In the genomic region with DNA sequence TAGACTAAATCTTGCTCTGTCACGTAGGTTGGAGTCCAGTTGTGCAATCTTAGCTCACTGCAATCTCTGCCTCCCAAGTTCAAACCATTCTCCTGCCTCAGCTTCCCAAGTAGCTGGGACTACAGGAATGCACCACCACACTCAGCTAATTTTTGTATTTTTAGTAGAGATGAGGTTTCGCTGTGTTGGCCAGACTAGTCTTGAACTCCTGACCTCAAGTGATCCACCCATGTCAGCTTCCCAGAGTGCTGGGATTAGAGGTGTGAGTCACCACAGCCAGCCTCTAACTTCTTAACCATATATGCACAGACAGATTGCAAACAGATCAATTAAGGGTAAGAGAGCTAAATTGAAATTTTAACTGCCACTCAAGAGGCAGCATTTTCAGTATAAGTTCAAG, we compare ENCODE assay signal across 34 cellular contexts. TPM values are rescaled to one million over a fixed set of nuclear protein-coding genes. Genes with fewer than 3 reads are reported as not detected.
DNase-seq lines count a peak whose midpoint lies in the region; ATAC-seq, FAIRE-seq and TF ChIP-seq lines count a peak whose summit lies in the region.
"Had no signal": no experiment of that assay in that cellular context is flagged by ENCODE, and none has a peak within 500 bp of the region (broad histone marks: within the 10 kb centered on the region; RNA-seq: fewer than 3 reads in every experiment).

No MANE protein-coding gene starts in this region.

- H3K9me3 ChIP-seq in mucosa of descending colon = peaks cover 15% of the 10 kb centered on the region
- H3K9me3 ChIP-seq: suprapubic skin had no signal

- H3K36me3 Mint-ChIP-seq in WTC11 = peaks cover 51% of the 10 kb centered on the region

- no peaks in the 10 kb centered on the region for H3K4me1 Mint-ChIP-seq in WTC11
- H3K4me1 Mint-ChIP-seq: activated CD8-positive, alpha-beta memory T cell treated with anti-CD3 and anti-CD28 coated beads, Interleukin-2, amount 10 ng/mL, durations not matched to agents 7 days and 5 days; activated naive CD8-positive, alpha-beta T cell treated with anti-CD3 and anti-CD28 coated beads, Interleukin-2, amount 10 ng/mL, durations not matched to agents 7 days and 5 days; immature natural killer cell; nephron; stimulated activated memory B cell treated with anti-CD40 and anti-IgM and Interleukin-4, amounts not matched to agents 10 μg/mL and 1 μg/mL and 100 μg/mL, for 72 hours had no signal

- POLR2A ChIA-PET in WTC11 (lab: Charles Lee) = interaction anchor here (0.7 kb wide), 1 partner anchor 69 kb away, joined by 3 read pairs; no protein-coding TSS in a partner anchor

- H3K4me3 ChIP-seq in choroid plexus epithelial cell (ENCODE audit: low read depth, low read length) (no peak overlapping the region), mucosa of descending colon (no peak overlapping the region)
- H3K4me3 ChIP-seq: A549, ascending aorta, GM12878, SK-N-MC, suprapubic skin, upper lobe of left lung had no signal

- no peaks in the 10 kb centered on the region for H3K4me1 ChIP-seq in mucosa of descending colon (ENCODE audit: low read depth)
- H3K4me1 ChIP-seq: A549, ascending aorta, suprapubic skin, upper lobe of left lung had no signal

- H3K36me3 ChIP-seq in mucosa of descending colon (ENCODE audit: low read depth) = no peaks in the 10 kb centered on the region
- H3K36me3 ChIP-seq: ascending aorta, suprapubic skin, upper lobe of left lung had no signal

- H3K27me3 Mint-ChIP-seq in WTC11 (ENCODE audit: low read depth) = peaks cover 9% of the 10 kb centered on the region; the same call in 1 of the 2 replicates

- H3K9me3 Mint-ChIP-seq in WTC11 = peaks cover 71% of the 10 kb centered on the region

- ATAC-seq in mucosa of descending colon (no peak), HG03342 (IDR thresholded peaks at IDR 0.05; ENCODE audit: unreplicated experiment) (no peak), WTC11 (no peak)
- ATAC-seq: A549; activated CD8-positive, alpha-beta memory T cell treated with anti-CD3 and anti-CD28 coated beads, Interleukin-2, amount 10 ng/mL, durations not matched to agents 7 days and 5 days; activated T-cell treated with anti-CD3 and anti-CD28 coated beads, Interleukin-2, amount 50 U/mL, for 4 hours; esophagus mucosa; GM12878; HCT116; stimulated activated memory B cell treated with anti-CD40 and anti-IgM and Interleukin-4, amounts not matched to agents 10 μg/mL and 1 μg/mL and 100 μg/mL, for 72 hours had no signal

- no peak for TF ChIP-seq CTCF in choroid plexus epithelial cell (conservative IDR thresholded peaks at IDR 0.05; ENCODE audit: low read depth, low read length)
- no peak for TF ChIP-seq CTCF in mucosa of descending colon (IDR thresholded peaks at IDR 0.05)
- no peak for TF ChIP-seq CTCF in WTC11 (IDR thresholded peaks at IDR 0.05)

- intact Hi-C loops in mucosa of descending colon (cut with DNase I, micrococcal nuclease) = no loop called here

- CTCF ChIA-PET in WTC11 (lab: Charles Lee) = no interaction called here

- no peak overlapping the region for H3K27ac Mint-ChIP-seq in WTC11
- H3K27ac Mint-ChIP-seq: activated CD8-positive, alpha-beta memory T cell treated with anti-CD3 and anti-CD28 coated beads, Interleukin-2, amount 10 ng/mL, durations not matched to agents 7 days and 5 days; activated naive CD8-positive, alpha-beta T cell treated with anti-CD3 and anti-CD28 coated beads, Interleukin-2, amount 10 ng/mL, durations not matched to agents 7 days and 5 days; CD4-positive, alpha-beta T cell; dendritic cell treated with granulocyte-macrophage colony-stimulating factor and Interleukin-4, amounts not matched to agents 40 ng/mL and 50 ng/mL, for 4 days; immature natural killer cell; nephron; stimulated activated memory B cell treated with anti-CD40 and anti-IgM and Interleukin-4, amounts not matched to agents 10 μg/mL and 1 μg/mL and 100 μg/mL, for 72 hours; T-helper 1 cell treated with Interleukin-12 subunit alpha and Interleukin-12 subunit beta and Interleukin-4 antibody, amounts not matched to agents 30 μg/mL and 1 μg/mL, for 36 hours had no signal

- FAIRE-seq in GM19239 (lab: Jason Lieb, UNC) = no peak
- FAIRE-seq: A549, D721Med, GM12878 had no signal

- H3K4me3 Mint-ChIP-seq in WTC11 = no peak overlapping the region
- H3K4me3 Mint-ChIP-seq: activated CD8-positive, alpha-beta memory T cell treated with anti-CD3 and anti-CD28 coated beads, Interleukin-2, amount 10 ng/mL, durations not matched to agents 7 days and 5 days; activated naive CD8-positive, alpha-beta T cell treated with anti-CD3 and anti-CD28 coated beads, Interleukin-2, amount 10 ng/mL, durations not matched to agents 7 days and 5 days; activated T-cell treated with anti-CD3 and anti-CD28 coated beads, Interleukin-2, amount 50 U/mL, for 4 hours; CD4-positive, alpha-beta T cell; dendritic cell treated with granulocyte-macrophage colony-stimulating factor and Interleukin-4, amounts not matched to agents 40 ng/mL and 50 ng/mL, for 4 days; immature natural killer cell; nephron; stimulated activated memory B cell treated with anti-CD40 and anti-IgM and Interleukin-4, amounts not matched to agents 10 μg/mL and 1 μg/mL and 100 μg/mL, for 72 hours; T-helper 1 cell treated with Interleukin-12 subunit alpha and Interleukin-12 subunit beta and Interleukin-4 antibody, amounts not matched to agents 30 μg/mL and 1 μg/mL, for 36 hours had no signal

- DNase-seq in ELR (ENCODE audit: low read depth) (peak; percentile 57), M059J (ENCODE audit: low read depth) (peak; percentile 55), choroid plexus epithelial cell (ENCODE audit: low read depth) (peak; percentile 41), kidney tubule cell (ENCODE audit: low spot score) (peak; percentile 12), mucosa of descending colon (no peak), WTC11 (ENCODE audit: low spot score) (no peak), GM19239 (ENCODE audit: insufficient read length, low spot score) (no peak)
- DNase-seq: activated CD8-positive, alpha-beta memory T cell treated with anti-CD3 and anti-CD28 coated beads, Interleukin-2, amount 10 ng/mL, durations not matched to agents 7 days and 5 days; activated gamma-delta T cell treated with Interleukin-2 at 50 U/mL for 16 hours; activated naive CD8-positive, alpha-beta T cell treated with anti-CD3 and anti-CD28 coated beads, Interleukin-2, amount 10 ng/mL, durations not matched to agents 7 days and 5 days; activated T-cell treated with anti-CD3 and anti-CD28 coated beads, Interleukin-2, amount 50 U/mL, for 4 hours; caudate nucleus; CD4-positive, alpha-beta T cell; immature natural killer cell; mammary epithelial cell; NCI-H1105; NCI-H187 treated with DMSO at 0.1 percent for 48 hours; NCI-H2171; upper lobe of left lung had no signal

TF ChIP-seq in WTC11, 78 proteins besides CTCF, POLR2A, EP300 and RAD21 (continues in another document):
- TF ChIP-seq FOXJ3 (CRISPR knock-in tag; IDR thresholded peaks at IDR 0.05; ENCODE audit: borderline replicate concordance) (no peak), GTF2I (CRISPR knock-in tag; conservative IDR thresholded peaks at IDR 0.05) (no peak), FOXK1 (CRISPR knock-in tag; IDR thresholded peaks at IDR 0.05) (no peak), SP1 (CRISPR knock-in tag; conservative IDR thresholded peaks at IDR 0.05) (no peak), ZNF281 (CRISPR knock-in tag; IDR thresholded peaks at IDR 0.05) (no peak), GABPB1 (CRISPR knock-in tag; IDR thresholded peaks at IDR 0.05) (no peak), FOXP1 (CRISPR knock-in tag; IDR thresholded peaks at IDR 0.05; ENCODE audit: borderline replicate concordance) (no peak), ELF4 (CRISPR knock-in tag; IDR thresholded peaks at IDR 0.05; ENCODE audit: low read depth) (no peak), ZNF263 (CRISPR knock-in tag; IDR thresholded peaks at IDR 0.05; ENCODE audit: low read depth) (no peak), HMGXB4 (CRISPR knock-in tag; IDR thresholded peaks at IDR 0.05) (no peak), NFYB (CRISPR knock-in tag; conservative IDR thresholded peaks at IDR 0.05; ENCODE audit: low read depth) (no peak)

RNA-seq across cellular contexts. Expression of gene CNGA3, which starts 22.1 kb away (rescaled TPM):
- not detected in 2 replicates for total RNA-seq in M059J (2014; rRNA removed; shearing (Covaris generic))
- total RNA-seq in mucosa of descending colon (1 to 10 TPM in 1 of 3 donors, under 1 TPM in 2; 0.20 to 3.4 (median 0.63) TPM), WTC11 (2021) (not detected in 3 replicates)
- total RNA-seq: activated CD8-positive, alpha-beta memory T cell treated with anti-CD3 and anti-CD28 coated beads, Interleukin-2, amount 10 ng/mL, durations not matched to agents 7 days and 5 days; activated naive CD8-positive, alpha-beta T cell treated with anti-CD3 and anti-CD28 coated beads, Interleukin-2, amount 10 ng/mL, durations not matched to agents 7 days and 5 days; activated T-cell treated with anti-CD3 and anti-CD28 coated beads, Interleukin-2, amount 50 U/mL, for 4 hours; ascending aorta; CD4-positive, alpha-beta T cell; esophagus mucosa; glomerular endothelial cell; GM12878; mammary epithelial cell; renal cortical epithelial cell; suprapubic skin had no signal

Comparison
In these comparisons a context has a peak if more than half of its experiments do, and no peak if none do; other contexts are left out.
1. DNase-seq: peak in ELR (single experiment), M059J (single experiment), choroid plexus epithelial cell (single experiment) and kidney tubule cell (single experiment); none in mucosa of descending colon (0 of 3), WTC11 (single experiment) and GM19239 (single experiment).